Comparison of ENCODE assay signal across 1 cellular context in the genomic region with DNA sequence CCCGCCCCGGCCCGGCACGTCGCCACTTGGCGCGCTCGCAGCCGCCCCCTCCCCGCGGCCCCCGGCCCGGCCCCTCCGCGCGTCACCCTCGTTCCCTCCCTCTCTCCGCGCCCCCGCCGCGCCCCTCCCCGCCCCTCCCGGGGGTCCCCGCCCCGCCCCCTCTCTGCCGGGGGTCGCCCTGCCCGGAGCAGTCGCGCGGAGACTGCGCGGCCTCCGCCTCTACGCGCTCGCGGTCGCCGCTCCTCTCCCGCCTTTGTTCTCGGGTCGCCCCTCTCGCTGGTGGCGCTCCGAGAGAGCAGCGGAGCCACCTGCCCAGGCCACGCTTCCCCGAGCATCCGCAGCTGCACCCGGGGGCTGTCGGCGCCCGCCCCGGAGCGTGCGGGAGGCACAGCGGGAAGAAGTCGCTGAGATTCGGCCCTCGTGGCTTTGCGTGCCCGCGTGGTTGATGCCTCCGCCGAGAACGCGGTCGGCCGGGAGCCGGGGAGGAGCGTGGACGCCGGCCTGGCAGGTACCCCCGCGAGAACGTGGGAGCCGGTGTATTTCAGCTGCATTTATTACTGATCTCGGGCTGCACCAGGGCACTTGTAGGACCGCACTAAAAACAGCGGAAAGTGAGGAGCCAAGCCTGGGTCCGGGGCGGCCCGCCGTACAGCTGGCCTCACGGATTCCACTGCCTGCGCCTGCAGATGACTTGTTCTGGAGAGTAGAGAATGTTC.
TF ChIP-seq lines count a peak whose summit lies in the region.

No MANE protein-coding gene starts in this region.

TF ChIP-seq in HepG2, 621 proteins besides CTCF, POLR2A, EP300 and RAD21 (continued from another document and continues in another):
- TF ChIP-seq, protein P1, sequence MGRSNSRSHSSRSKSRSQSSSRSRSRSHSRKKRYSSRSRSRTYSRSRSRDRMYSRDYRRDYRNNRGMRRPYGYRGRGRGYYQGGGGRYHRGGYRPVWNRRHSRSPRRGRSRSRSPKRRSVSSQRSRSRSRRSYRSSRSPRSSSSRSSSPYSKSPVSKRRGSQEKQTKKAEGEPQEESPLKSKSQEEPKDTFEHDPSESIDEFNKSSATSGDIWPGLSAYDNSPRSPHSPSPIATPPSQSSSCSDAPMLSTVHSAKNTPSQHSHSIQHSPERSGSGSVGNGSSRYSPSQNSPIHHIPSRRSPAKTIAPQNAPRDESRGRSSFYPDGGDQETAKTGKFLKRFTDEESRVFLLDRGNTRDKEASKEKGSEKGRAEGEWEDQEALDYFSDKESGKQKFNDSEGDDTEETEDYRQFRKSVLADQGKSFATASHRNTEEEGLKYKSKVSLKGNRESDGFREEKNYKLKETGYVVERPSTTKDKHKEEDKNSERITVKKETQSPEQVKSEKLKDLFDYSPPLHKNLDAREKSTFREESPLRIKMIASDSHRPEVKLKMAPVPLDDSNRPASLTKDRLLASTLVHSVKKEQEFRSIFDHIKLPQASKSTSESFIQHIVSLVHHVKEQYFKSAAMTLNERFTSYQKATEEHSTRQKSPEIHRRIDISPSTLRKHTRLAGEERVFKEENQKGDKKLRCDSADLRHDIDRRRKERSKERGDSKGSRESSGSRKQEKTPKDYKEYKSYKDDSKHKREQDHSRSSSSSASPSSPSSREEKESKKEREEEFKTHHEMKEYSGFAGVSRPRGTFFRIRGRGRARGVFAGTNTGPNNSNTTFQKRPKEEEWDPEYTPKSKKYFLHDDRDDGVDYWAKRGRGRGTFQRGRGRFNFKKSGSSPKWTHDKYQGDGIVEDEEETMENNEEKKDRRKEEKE (IDR thresholded peaks at IDR 0.05), result no peak
- TF ChIP-seq, protein P2, sequence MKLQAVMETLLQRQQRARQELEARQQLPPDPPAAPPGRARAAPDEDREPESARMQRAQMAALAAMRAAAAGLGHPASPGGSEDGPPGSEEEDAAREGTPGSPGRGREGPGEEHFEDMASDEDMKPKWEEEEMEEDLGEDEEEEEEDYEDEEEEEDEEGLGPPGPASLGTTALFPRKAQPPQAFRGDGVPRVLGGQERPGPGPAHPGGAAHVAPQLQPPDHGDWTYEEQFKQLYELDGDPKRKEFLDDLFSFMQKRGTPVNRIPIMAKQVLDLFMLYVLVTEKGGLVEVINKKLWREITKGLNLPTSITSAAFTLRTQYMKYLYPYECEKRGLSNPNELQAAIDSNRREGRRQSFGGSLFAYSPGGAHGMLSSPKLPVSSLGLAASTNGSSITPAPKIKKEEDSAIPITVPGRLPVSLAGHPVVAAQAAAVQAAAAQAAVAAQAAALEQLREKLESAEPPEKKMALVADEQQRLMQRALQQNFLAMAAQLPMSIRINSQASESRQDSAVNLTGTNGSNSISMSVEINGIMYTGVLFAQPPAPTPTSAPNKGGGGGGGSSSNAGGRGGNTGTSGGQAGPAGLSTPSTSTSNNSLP (IDR thresholded peaks at IDR 0.05; ENCODE audit: low read depth, low read length), result no peak
- peak; percentile 83 for TF ChIP-seq DNMT1 (CRISPR knock-in tag; IDR thresholded peaks at IDR 0.05)
- TF ChIP-seq, protein P3, sequence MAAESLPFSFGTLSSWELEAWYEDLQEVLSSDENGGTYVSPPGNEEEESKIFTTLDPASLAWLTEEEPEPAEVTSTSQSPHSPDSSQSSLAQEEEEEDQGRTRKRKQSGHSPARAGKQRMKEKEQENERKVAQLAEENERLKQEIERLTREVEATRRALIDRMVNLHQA (CRISPR knock-in tag; IDR thresholded peaks at IDR 0.05), result no peak
- TF ChIP-seq, protein P4, sequence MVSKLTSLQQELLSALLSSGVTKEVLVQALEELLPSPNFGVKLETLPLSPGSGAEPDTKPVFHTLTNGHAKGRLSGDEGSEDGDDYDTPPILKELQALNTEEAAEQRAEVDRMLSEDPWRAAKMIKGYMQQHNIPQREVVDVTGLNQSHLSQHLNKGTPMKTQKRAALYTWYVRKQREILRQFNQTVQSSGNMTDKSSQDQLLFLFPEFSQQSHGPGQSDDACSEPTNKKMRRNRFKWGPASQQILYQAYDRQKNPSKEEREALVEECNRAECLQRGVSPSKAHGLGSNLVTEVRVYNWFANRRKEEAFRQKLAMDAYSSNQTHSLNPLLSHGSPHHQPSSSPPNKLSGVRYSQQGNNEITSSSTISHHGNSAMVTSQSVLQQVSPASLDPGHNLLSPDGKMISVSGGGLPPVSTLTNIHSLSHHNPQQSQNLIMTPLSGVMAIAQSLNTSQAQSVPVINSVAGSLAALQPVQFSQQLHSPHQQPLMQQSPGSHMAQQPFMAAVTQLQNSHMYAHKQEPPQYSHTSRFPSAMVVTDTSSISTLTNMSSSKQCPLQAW (CRISPR knock-in tag; IDR thresholded peaks at IDR 0.05), result peak; percentile 82
- TF ChIP-seq HDAC2 (CRISPR knock-in tag; IDR thresholded peaks at IDR 0.05), result peak; percentile 23; the same call in 1 of the 2 replicates
- TF ChIP-seq ZNF709 (CRISPR knock-in tag; IDR thresholded peaks at IDR 0.05), result peak; percentile 94
- peak; percentile 84; the same call in 1 of the 2 replicates for TF ChIP-seq ZNF792 (CRISPR knock-in tag; IDR thresholded peaks at IDR 0.05)
- TF ChIP-seq, protein P5, sequence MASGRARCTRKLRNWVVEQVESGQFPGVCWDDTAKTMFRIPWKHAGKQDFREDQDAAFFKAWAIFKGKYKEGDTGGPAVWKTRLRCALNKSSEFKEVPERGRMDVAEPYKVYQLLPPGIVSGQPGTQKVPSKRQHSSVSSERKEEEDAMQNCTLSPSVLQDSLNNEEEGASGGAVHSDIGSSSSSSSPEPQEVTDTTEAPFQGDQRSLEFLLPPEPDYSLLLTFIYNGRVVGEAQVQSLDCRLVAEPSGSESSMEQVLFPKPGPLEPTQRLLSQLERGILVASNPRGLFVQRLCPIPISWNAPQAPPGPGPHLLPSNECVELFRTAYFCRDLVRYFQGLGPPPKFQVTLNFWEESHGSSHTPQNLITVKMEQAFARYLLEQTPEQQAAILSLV (CRISPR knock-in tag; IDR thresholded peaks at IDR 0.05; ENCODE audit: borderline replicate concordance), result peak; percentile 92; the same call in 1 of the 2 replicates
- TF ChIP-seq ZNF746 (CRISPR knock-in tag; IDR thresholded peaks at IDR 0.05), result peak; percentile 64; the same call in 1 of the 2 replicates
- peak; percentile 78 for TF ChIP-seq ZBTB38 (CRISPR knock-in tag; IDR thresholded peaks at IDR 0.05)
- no peak for TF ChIP-seq PAF1 (CRISPR knock-in tag; IDR thresholded peaks at IDR 0.05)
- peak; percentile 93; the same call in 1 of the 2 replicates for TF ChIP-seq NPAS2 (CRISPR knock-in tag; IDR thresholded peaks at IDR 0.05; ENCODE audit: borderline replicate concordance)
- TF ChIP-seq SRY (CRISPR knock-in tag; IDR thresholded peaks at IDR 0.05), result peak; percentile 61
- TF ChIP-seq NAIF1 (CRISPR knock-in tag; IDR thresholded peaks at IDR 0.05; ENCODE audit: borderline replicate concordance), result no peak
- no peak for TF ChIP-seq KMT2B (CRISPR knock-in tag; IDR thresholded peaks at IDR 0.05)
- TF ChIP-seq ZNF550 (CRISPR knock-in tag; IDR thresholded peaks at IDR 0.05; ENCODE audit: borderline replicate concordance), result no peak
- no peak for TF ChIP-seq NFE2L2 (IDR thresholded peaks at IDR 0.05; ENCODE audit: low read length)
- TF ChIP-seq ZFP36L1 (CRISPR knock-in tag; IDR thresholded peaks at IDR 0.05), result no peak
- TF ChIP-seq CBX2 (IDR thresholded peaks at IDR 0.05; ENCODE audit: low read depth, low read length), result no peak
- 0 out of 2 replicates have a peak, but pooled peaks have one; percentile 75 for TF ChIP-seq CBX2 (CRISPR knock-in tag; IDR thresholded peaks at IDR 0.05; ENCODE audit: low read depth)
- TF ChIP-seq AGO2 (optimal IDR thresholded peaks at IDR 0.05; ENCODE audit: low read depth, low read length), result peak; percentile 98
- no peak for TF ChIP-seq ZNF652 (CRISPR knock-in tag; IDR thresholded peaks at IDR 0.05; ENCODE audit: borderline replicate concordance, low read depth)
- TF ChIP-seq MAFF (IDR thresholded peaks at IDR 0.05; ENCODE audit: low read depth, low read length), result no peak
- peak; percentile 72 for TF ChIP-seq SALL2 (CRISPR knock-in tag; IDR thresholded peaks at IDR 0.05)
- TF ChIP-seq, protein P6, sequence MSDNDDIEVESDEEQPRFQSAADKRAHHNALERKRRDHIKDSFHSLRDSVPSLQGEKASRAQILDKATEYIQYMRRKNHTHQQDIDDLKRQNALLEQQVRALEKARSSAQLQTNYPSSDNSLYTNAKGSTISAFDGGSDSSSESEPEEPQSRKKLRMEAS (IDR thresholded peaks at IDR 0.05), result peak; percentile 85
- no peak for TF ChIP-seq ZNF260 (CRISPR knock-in tag; IDR thresholded peaks at IDR 0.05; ENCODE audit: borderline replicate concordance, low read depth)
- peak; percentile 94; the same call in 1 of the 2 replicates for TF ChIP-seq FOXC1 (CRISPR knock-in tag; IDR thresholded peaks at IDR 0.05; ENCODE audit: borderline replicate concordance)
- TF ChIP-seq CBX1 (IDR thresholded peaks at IDR 0.05; ENCODE audit: low read depth), result peak; percentile 44
- TF ChIP-seq FOXP1 (IDR thresholded peaks at IDR 0.05), result no peak
- TF ChIP-seq FOXP1 (CRISPR knock-in tag; IDR thresholded peaks at IDR 0.05), result no peak
- no peak for TF ChIP-seq ZFP36L2 (CRISPR knock-in tag; IDR thresholded peaks at IDR 0.05)
- TF ChIP-seq HDAC1 (CRISPR knock-in tag; IDR thresholded peaks at IDR 0.05), result peak; percentile 78
- TF ChIP-seq ATRX (CRISPR knock-in tag; IDR thresholded peaks at IDR 0.05; ENCODE audit: borderline replicate concordance), result 0 out of 2 replicates have a peak, but pooled peaks have one; percentile 49
- TF ChIP-seq, protein P7, sequence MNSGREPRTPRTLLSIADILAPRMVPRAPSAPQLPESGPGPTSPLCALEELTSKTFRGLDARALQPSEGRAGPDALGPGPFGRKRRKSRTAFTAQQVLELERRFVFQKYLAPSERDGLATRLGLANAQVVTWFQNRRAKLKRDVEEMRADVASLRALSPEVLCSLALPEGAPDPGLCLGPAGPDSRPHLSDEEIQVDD (CRISPR knock-in tag; IDR thresholded peaks at IDR 0.05; ENCODE audit: borderline replicate concordance), result peak; percentile 75; the same call in 1 of the 2 replicates
- TF ChIP-seq, protein P8, sequence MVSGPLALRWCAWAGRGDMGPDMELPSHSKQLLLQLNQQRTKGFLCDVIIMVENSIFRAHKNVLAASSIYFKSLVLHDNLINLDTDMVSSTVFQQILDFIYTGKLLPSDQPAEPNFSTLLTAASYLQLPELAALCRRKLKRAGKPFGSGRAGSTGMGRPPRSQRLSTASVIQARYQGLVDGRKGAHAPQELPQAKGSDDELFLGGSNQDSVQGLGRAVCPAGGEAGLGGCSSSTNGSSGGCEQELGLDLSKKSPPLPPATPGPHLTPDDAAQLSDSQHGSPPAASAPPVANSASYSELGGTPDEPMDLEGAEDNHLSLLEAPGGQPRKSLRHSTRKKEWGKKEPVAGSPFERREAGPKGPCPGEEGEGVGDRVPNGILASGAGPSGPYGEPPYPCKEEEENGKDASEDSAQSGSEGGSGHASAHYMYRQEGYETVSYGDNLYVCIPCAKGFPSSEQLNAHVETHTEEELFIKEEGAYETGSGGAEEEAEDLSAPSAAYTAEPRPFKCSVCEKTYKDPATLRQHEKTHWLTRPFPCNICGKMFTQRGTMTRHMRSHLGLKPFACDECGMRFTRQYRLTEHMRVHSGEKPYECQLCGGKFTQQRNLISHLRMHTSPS (CRISPR knock-in tag; IDR thresholded peaks at IDR 0.05; ENCODE audit: low read depth), result peak; percentile 73
- TF ChIP-seq SKI (IDR thresholded peaks at IDR 0.05; ENCODE audit: partially characterized antibody), result no peak
- TF ChIP-seq, protein P9, sequence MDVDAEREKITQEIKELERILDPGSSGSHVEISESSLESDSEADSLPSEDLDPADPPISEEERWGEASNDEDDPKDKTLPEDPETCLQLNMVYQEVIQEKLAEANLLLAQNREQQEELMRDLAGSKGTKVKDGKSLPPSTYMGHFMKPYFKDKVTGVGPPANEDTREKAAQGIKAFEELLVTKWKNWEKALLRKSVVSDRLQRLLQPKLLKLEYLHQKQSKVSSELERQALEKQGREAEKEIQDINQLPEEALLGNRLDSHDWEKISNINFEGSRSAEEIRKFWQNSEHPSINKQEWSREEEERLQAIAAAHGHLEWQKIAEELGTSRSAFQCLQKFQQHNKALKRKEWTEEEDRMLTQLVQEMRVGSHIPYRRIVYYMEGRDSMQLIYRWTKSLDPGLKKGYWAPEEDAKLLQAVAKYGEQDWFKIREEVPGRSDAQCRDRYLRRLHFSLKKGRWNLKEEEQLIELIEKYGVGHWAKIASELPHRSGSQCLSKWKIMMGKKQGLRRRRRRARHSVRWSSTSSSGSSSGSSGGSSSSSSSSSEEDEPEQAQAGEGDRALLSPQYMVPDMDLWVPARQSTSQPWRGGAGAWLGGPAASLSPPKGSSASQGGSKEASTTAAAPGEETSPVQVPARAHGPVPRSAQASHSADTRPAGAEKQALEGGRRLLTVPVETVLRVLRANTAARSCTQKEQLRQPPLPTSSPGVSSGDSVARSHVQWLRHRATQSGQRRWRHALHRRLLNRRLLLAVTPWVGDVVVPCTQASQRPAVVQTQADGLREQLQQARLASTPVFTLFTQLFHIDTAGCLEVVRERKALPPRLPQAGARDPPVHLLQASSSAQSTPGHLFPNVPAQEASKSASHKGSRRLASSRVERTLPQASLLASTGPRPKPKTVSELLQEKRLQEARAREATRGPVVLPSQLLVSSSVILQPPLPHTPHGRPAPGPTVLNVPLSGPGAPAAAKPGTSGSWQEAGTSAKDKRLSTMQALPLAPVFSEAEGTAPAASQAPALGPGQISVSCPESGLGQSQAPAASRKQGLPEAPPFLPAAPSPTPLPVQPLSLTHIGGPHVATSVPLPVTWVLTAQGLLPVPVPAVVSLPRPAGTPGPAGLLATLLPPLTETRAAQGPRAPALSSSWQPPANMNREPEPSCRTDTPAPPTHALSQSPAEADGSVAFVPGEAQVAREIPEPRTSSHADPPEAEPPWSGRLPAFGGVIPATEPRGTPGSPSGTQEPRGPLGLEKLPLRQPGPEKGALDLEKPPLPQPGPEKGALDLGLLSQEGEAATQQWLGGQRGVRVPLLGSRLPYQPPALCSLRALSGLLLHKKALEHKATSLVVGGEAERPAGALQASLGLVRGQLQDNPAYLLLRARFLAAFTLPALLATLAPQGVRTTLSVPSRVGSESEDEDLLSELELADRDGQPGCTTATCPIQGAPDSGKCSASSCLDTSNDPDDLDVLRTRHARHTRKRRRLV (CRISPR knock-in tag; IDR thresholded peaks at IDR 0.05), result peak; percentile 89; the same call in 1 of the 2 replicates
- TF ChIP-seq, protein P10, sequence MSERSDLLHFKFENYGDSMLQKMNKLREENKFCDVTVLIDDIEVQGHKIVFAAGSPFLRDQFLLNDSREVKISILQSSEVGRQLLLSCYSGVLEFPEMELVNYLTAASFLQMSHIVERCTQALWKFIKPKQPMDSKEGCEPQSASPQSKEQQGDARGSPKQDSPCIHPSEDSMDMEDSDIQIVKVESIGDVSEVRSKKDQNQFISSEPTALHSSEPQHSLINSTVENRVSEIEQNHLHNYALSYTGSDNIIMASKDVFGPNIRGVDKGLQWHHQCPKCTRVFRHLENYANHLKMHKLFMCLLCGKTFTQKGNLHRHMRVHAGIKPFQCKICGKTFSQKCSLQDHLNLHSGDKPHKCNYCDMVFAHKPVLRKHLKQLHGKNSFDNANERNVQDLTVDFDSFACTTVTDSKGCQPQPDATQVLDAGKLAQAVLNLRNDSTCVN (CRISPR knock-in tag; IDR thresholded peaks at IDR 0.05; ENCODE audit: borderline replicate concordance), result peak; percentile 67
- TF ChIP-seq, protein P11, sequence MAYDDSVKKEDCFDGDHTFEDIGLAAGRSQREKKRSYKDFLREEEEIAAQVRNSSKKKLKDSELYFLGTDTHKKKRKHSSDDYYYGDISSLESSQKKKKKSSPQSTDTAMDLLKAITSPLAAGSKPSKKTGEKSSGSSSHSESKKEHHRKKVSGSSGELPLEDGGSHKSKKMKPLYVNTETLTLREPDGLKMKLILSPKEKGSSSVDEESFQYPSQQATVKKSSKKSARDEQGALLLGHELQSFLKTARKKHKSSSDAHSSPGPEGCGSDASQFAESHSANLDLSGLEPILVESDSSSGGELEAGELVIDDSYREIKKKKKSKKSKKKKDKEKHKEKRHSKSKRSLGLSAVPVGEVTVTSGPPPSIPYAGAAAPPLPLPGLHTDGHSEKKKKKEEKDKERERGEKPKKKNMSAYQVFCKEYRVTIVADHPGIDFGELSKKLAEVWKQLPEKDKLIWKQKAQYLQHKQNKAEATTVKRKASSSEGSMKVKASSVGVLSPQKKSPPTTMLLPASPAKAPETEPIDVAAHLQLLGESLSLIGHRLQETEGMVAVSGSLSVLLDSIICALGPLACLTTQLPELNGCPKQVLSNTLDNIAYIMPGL (CRISPR knock-in tag; IDR thresholded peaks at IDR 0.05; ENCODE audit: borderline replicate concordance in 1 of 2, low read depth in 1 of 2), result peak; percentile 75 to 88; a peak in 2 of 4 replicates
